In the genomic region with DNA sequence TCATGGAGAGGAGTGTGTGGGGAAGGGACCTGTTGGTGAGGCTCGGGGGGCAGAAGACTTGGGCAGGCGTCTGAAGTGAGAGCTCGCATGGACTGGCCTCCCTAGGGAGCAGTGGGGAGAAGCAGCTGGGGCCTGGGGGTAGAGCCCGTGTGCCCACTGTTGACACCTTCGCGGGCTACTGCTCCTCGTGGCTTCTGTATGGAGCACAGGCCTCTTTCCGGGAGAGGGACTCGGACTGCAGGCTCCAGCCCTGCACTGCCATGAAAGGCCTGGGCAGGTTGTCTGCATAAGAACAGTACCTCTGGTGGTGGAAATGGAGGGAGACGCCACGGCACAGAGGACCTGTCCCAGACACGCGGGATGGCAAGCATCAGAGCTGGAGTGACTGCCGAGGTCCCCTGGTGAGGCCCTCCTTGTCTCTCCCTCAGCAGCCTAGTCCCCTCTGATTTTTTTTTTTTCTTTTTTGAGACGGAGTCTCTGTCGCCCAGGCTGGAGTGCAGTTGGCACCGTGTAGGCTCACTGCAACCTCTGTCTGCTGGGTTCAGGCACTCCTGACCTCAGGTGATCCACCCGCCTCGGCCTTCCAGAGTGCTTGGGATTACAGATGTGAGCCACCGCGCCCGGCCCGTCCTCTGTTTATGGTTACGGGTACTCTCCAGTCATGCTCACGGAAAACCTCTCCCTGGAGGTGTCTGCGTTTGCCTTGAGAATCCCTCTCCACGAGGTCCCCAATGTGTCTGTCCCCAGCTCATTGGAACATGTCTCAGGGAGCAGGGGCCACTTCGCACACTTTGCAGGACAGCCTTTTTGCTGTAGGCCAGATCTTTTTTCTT, we compare ENCODE assay signal across 10 cellular contexts. TPM values are rescaled to one million over a fixed set of nuclear protein-coding genes. Genes with fewer than 3 reads are reported as not detected.
DNase-seq lines count a peak whose midpoint lies in the region; ATAC-seq and TF ChIP-seq lines count a peak whose summit lies in the region.
"Had no signal": no experiment of that assay in that cellular context is flagged by ENCODE, and none has a peak within 500 bp of the region (broad histone marks: within the 10 kb centered on the region; RNA-seq: fewer than 3 reads in every experiment).

No MANE protein-coding gene starts in this region.

- peak overlapping the region; percentile 35 for H2BK120ac ChIP-seq in mesendoderm (ENCODE audit: low read depth, low read length)

- no peaks in the 10 kb centered on the region for H3K9me3 ChIP-seq in tibial nerve

- H3K27me3 Mint-ChIP-seq in activated naive CD4-positive, alpha-beta T cell treated with anti-CD3 and anti-CD28 coated beads, Interleukin-2, amount 10 ng/mL, durations not matched to agents 7 days and 5 days, result peaks cover 4% of the 10 kb centered on the region
- H3K27me3 Mint-ChIP-seq in activated CD4-positive, alpha-beta memory T cell treated with anti-CD3 and anti-CD28 coated beads, Interleukin-2, amount 10 ng/mL, durations not matched to agents 7 days and 5 days, result no peaks in the 10 kb centered on the region

- H4K5ac ChIP-seq in mesendoderm (ENCODE audit: low read length), result peak overlapping the region; percentile 88

- CTCF ChIA-PET in activated naive CD4-positive, alpha-beta T cell treated with anti-CD3 and anti-CD28 coated beads, Interleukin-2, amount 10 ng/mL, durations not matched to agents 7 days and 5 days (lab: Charles Lee), result interaction anchor here (1.1 to 10.6 kb wide), 2 partner anchors 12 to 51 kb away, joined by 5 to 66 read pairs; no protein-coding TSS in a partner anchor
- CTCF ChIA-PET in activated CD4-positive, alpha-beta memory T cell treated with anti-CD3 and anti-CD28 coated beads, Interleukin-2, amount 10 ng/mL, durations not matched to agents 7 days and 5 days (lab: Charles Lee), result interaction anchor here (0.5 to 14.0 kb wide), 4 partner anchors 11 to 104 kb away, joined by 3 to 116 read pairs (median 10); no protein-coding TSS in a partner anchor

- TF ChIP-seq EP300 in tibial nerve (IDR thresholded peaks at IDR 0.05), result no peak

- no peaks in the 10 kb centered on the region for H3K36me3 ChIP-seq in mesendoderm (ENCODE audit: control insufficient read depth, insufficient read depth, low read length)
- no peaks in the 10 kb centered on the region for H3K36me3 ChIP-seq in tibial nerve

- TF ChIP-seq CTCF in tibial nerve (IDR thresholded peaks at IDR 0.05), result no peak

- H3K27me3 ChIP-seq in mesendoderm (ENCODE audit: insufficient read depth, low read length, poor library complexity), result no peaks in the 10 kb centered on the region
- H3K27me3 ChIP-seq in tibial nerve, result no peaks in the 10 kb centered on the region

- H3K4me1 ChIP-seq in mesendoderm (ENCODE audit: control insufficient read depth, low read depth, low read length) (peaks cover 3% of the 10 kb centered on the region), tibial nerve (peaks cover 0 to 42% (median 26%) of the 10 kb centered on the region in 4 donors)

- no peaks in the 10 kb centered on the region for H3K79me1 ChIP-seq in mesendoderm (ENCODE audit: low read length)

- H3K18ac ChIP-seq in mesendoderm (ENCODE audit: low read length), result no peak overlapping the region

- H3K79me2 ChIP-seq in mesendoderm (ENCODE audit: control insufficient read depth, insufficient read depth, low read length), result no peaks in the 10 kb centered on the region

- peak overlapping the region; percentile 74 for H3K27ac Mint-ChIP-seq in activated naive CD4-positive, alpha-beta T cell treated with anti-CD3 and anti-CD28 coated beads, Interleukin-2, amount 10 ng/mL, durations not matched to agents 7 days and 5 days
- H3K27ac Mint-ChIP-seq in activated naive CD4-positive, alpha-beta T cell treated with anti-CD3 and anti-CD28 coated beads, Interleukin-2, amount 50 U/mL, for 72 hours, result peak overlapping the region in 1 of 2 donors; percentile 83
- peak overlapping the region; percentile 90 for H3K27ac Mint-ChIP-seq in activated CD4-positive, alpha-beta memory T cell treated with anti-CD3 and anti-CD28 coated beads, Interleukin-2, amount 10 ng/mL, durations not matched to agents 7 days and 5 days

- no peak overlapping the region for H2BK15ac ChIP-seq in mesendoderm (replicated peaks; ENCODE audit: low read depth)

- H3K27ac ChIP-seq in mesendoderm (ENCODE audit: low read depth, low read length) (no peak overlapping the region), tibial nerve (peak overlapping the region in 3 of 4 donors; percentile 31 to 99 (median 54))

- H3K9me3 Mint-ChIP-seq in activated naive CD4-positive, alpha-beta T cell treated with anti-CD3 and anti-CD28 coated beads, Interleukin-2, amount 10 ng/mL, durations not matched to agents 7 days and 5 days, result peaks cover 2% of the 10 kb centered on the region
- peaks cover 0 to 10% of the 10 kb centered on the region in 2 donors for H3K9me3 Mint-ChIP-seq in activated naive CD4-positive, alpha-beta T cell treated with anti-CD3 and anti-CD28 coated beads, Interleukin-2, amount 50 U/mL, for 72 hours
- peaks cover 5% of the 10 kb centered on the region for H3K9me3 Mint-ChIP-seq in activated CD4-positive, alpha-beta memory T cell treated with anti-CD3 and anti-CD28 coated beads, Interleukin-2, amount 10 ng/mL, durations not matched to agents 7 days and 5 days

- no peak for ATAC-seq in activated naive CD4-positive, alpha-beta T cell treated with anti-CD3 and anti-CD28 coated beads, Interleukin-2, amount 50 U/mL, for 72 hours
- ATAC-seq in HG02759 (IDR thresholded peaks at IDR 0.05; ENCODE audit: unreplicated experiment), result no peak

- H2AK5ac ChIP-seq in mesendoderm (ENCODE audit: low read length), result peak overlapping the region; percentile 19

- TF ChIP-seq POLR2A in tibial nerve (IDR thresholded peaks at IDR 0.05), result no peak

- H3K36me3 Mint-ChIP-seq in activated naive CD4-positive, alpha-beta T cell treated with anti-CD3 and anti-CD28 coated beads, Interleukin-2, amount 10 ng/mL, durations not matched to agents 7 days and 5 days, result peaks cover 4% of the 10 kb centered on the region
- H3K36me3 Mint-ChIP-seq in activated naive CD4-positive, alpha-beta T cell treated with anti-CD3 and anti-CD28 coated beads, Interleukin-2, amount 50 U/mL, for 72 hours, result peaks cover 0 to 19% of the 10 kb centered on the region in 2 donors
- H3K36me3 Mint-ChIP-seq in activated CD4-positive, alpha-beta memory T cell treated with anti-CD3 and anti-CD28 coated beads, Interleukin-2, amount 10 ng/mL, durations not matched to agents 7 days and 5 days (ENCODE audit: low read depth), result peaks cover 10% of the 10 kb centered on the region

- H3K4me3 Mint-ChIP-seq in activated naive CD4-positive, alpha-beta T cell treated with anti-CD3 and anti-CD28 coated beads, Interleukin-2, amount 10 ng/mL, durations not matched to agents 7 days and 5 days, result no peak overlapping the region
- peak overlapping the region; percentile 73 for H3K4me3 Mint-ChIP-seq in activated CD4-positive, alpha-beta memory T cell treated with anti-CD3 and anti-CD28 coated beads, Interleukin-2, amount 10 ng/mL, durations not matched to agents 7 days and 5 days

- peak overlapping the region; percentile 50 for H3K56ac ChIP-seq in mesendoderm (ENCODE audit: low read length)

- H3K4me1 Mint-ChIP-seq in activated naive CD4-positive, alpha-beta T cell treated with anti-CD3 and anti-CD28 coated beads, Interleukin-2, amount 10 ng/mL, durations not matched to agents 7 days and 5 days, result peaks cover 50% of the 10 kb centered on the region
- H3K4me1 Mint-ChIP-seq in activated CD4-positive, alpha-beta memory T cell treated with anti-CD3 and anti-CD28 coated beads, Interleukin-2, amount 10 ng/mL, durations not matched to agents 7 days and 5 days, result peaks cover 31% of the 10 kb centered on the region

- H3K9ac ChIP-seq in mesendoderm (ENCODE audit: low read length), result no peak overlapping the region

- H3K23ac ChIP-seq in mesendoderm (ENCODE audit: low read length), result no peak overlapping the region

- H2BK5ac ChIP-seq in mesendoderm (ENCODE audit: low read length), result no peak overlapping the region

- peak overlapping the region; percentile 76 for H3K4ac ChIP-seq in mesendoderm (ENCODE audit: low read depth, low read length)

- H3K4me3 ChIP-seq in mesendoderm (ENCODE audit: low read length) (no peak overlapping the region), tibial nerve (no peak overlapping the region)

- WGBS in mesendoderm (ENCODE audit: extremely low coverage, insufficient coverage, low lambda C conversion rate), result no CpG with 5 or more reads among the region's 28 CpGs
- 93% methylated on average over 26 to 28 of the region's 28 CpGs for WGBS in tibial nerve, 2 donors

- no peak for DNase-seq in activated naive CD4-positive, alpha-beta T cell treated with anti-CD3 and anti-CD28 coated beads, Interleukin-2, amount 10 ng/mL, durations not matched to agents 7 days and 5 days
- no peak for DNase-seq in activated naive CD4-positive, alpha-beta T cell treated with anti-CD3 and anti-CD28 coated beads, Interleukin-2, amount 50 U/mL, for 72 hours (ENCODE audit: low spot score in 2 of 2)
- DNase-seq in activated CD4-positive, alpha-beta memory T cell treated with anti-CD3 and anti-CD28 coated beads, Interleukin-2, amount 10 ng/mL, durations not matched to agents 7 days and 5 days, result no peak
- DNase-seq in mesendoderm, result no peak
- DNase-seq in tibial nerve (ENCODE audit: low spot score in 2 of 2), result no peak
- no peak for DNase-seq in NCI-H1417 (lab: John Stamatoyannopoulos, UW)
- DNase-seq in LoVo (ENCODE audit: low spot score), result no peak
- DNase-seq: C1 segment of cervical spinal cord, NCI-H1930 had no signal

- POLR2A ChIA-PET in activated CD4-positive, alpha-beta memory T cell treated with anti-CD3 and anti-CD28 coated beads, Interleukin-2, amount 10 ng/mL, durations not matched to agents 7 days and 5 days (lab: Charles Lee), result interaction anchor here (1.0 to 8.2 kb wide), 4 partner anchors 9 to 51 kb away, joined by 3 to 37 read pairs (median 16); a partner anchor contains a TSS

- no peak overlapping the region for H3K4me2 ChIP-seq in mesendoderm (ENCODE audit: low read length)

- no peak overlapping the region for H4K8ac ChIP-seq in mesendoderm (ENCODE audit: low read depth, low read length)

RNA-seq across cellular contexts. Expression of a gene that starts 44.7 kb away (rescaled TPM):
- total RNA-seq in activated naive CD4-positive, alpha-beta T cell treated with anti-CD3 and anti-CD28 coated beads, Interleukin-2, amount 50 U/mL, for 72 hours, result 1,000 to 10,000 TPM; 1,703 to 2,175 TPM
- 1,000 to 10,000 TPM; 1,300 to 1,326 TPM for total RNA-seq in activated CD4-positive, alpha-beta memory T cell treated with anti-CD3 and anti-CD28 coated beads, Interleukin-2, amount 10 ng/mL, durations not matched to agents 7 days and 5 days
- polyA plus RNA-seq in mesendoderm (2013, experiment 1 of 2), result 4,557 TPM
- 4,676 TPM for polyA plus RNA-seq in mesendoderm (2013, experiment 2 of 2)
- 1,000 to 10,000 TPM in 1 of 4 donors, 100 to 1,000 TPM in 3; 622 to 1,472 (median 817) TPM for total RNA-seq in tibial nerve
